16 cellular contexts compared by ENCODE assay signal in the genomic region with DNA sequence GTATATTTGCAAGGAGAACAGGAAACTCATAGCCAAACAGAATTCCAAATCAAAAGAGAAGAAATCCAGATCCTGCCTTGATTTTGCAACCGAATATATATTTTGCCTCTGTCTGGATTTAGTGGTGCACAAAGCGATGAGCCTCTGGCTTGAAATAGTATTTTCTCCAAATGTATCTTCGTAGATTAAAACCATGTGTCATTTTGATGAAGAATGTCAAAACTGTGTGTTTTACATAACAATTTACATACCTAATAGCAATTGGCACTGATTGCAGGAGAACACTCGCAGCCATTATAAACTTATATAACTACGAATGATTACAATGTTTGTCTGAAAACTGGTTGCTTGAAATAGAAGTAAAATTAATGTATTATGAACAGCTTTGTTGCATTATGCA.
DNase-seq lines count a peak whose midpoint lies in the region; ATAC-seq and TF ChIP-seq lines count a peak whose summit lies in the region.
"Had no signal": no experiment of that assay in that cellular context is flagged by ENCODE, and none has a peak within 500 bp of the region (broad histone marks: within the 10 kb centered on the region; RNA-seq: fewer than 3 reads in every experiment).

No MANE protein-coding gene starts in this region.

- TF ChIP-seq CTCF in heart left ventricle (IDR thresholded peaks at IDR 0.05) (no peak), colonic mucosa (IDR thresholded peaks at IDR 0.05) (no peak), neural cell (IDR thresholded peaks at IDR 0.05; ENCODE audit: poor library complexity, severe bottlenecking) (no peak), transverse colon (IDR thresholded peaks at IDR 0.05) (no peak)

- in situ Hi-C loops in transverse colon (cut with MboI; ENCODE audit: low pct_ligation_motif_present in 1 of 4, low pct_unique_long_range_greater_than_20kb in 1 of 4, low sequenced_read_pairs in 3 of 4) = no loop called here

- H3K9me2 ChIP-seq in neural cell (ENCODE audit: insufficient read depth, low read length) = no peaks in the 10 kb centered on the region

- no peak overlapping the region for H3K9ac ChIP-seq in colonic mucosa (ENCODE audit: low read depth in 2 of 2, low read length in 2 of 2)
- H3K9ac ChIP-seq in neural cell (ENCODE audit: low read length) = peak overlapping the region; percentile 13

- H3K4me1 ChIP-seq in heart left ventricle (peaks cover 25 to 100% (median 83%) of the 10 kb centered on the region in 12 donors), colonic mucosa (no peaks in the 10 kb centered on the region), transverse colon (peaks cover 21 to 89% (median 58%) of the 10 kb centered on the region in 4 donors)

- H3K79me2 ChIP-seq in neural cell (replicated peaks; ENCODE audit: insufficient read depth, low read length) = no peaks in the 10 kb centered on the region

- H3K27ac ChIP-seq in heart left ventricle = peak overlapping the region; percentile 80 to 98 (median 93)
- peak overlapping the region; percentile 52 for H3K27ac ChIP-seq in colonic mucosa
- H3K27ac ChIP-seq in neural cell (ENCODE audit: low read length) = peak overlapping the region; percentile 61
- peak overlapping the region; percentile 69 to 91 (median 82) for H3K27ac ChIP-seq in transverse colon
- H3K27ac ChIP-seq: SJSA1 had no signal

- TF ChIP-seq EP300 in neural cell (conservative IDR thresholded peaks at IDR 0.05; ENCODE audit: poor library complexity, severe bottlenecking) (no peak), transverse colon (IDR thresholded peaks at IDR 0.05; ENCODE audit: low read depth) (no peak)

- intact Hi-C loops in heart left ventricle (cut with DNase I) (loop anchor here in 1 of 10 donors (5.0 kb wide), 1 partner anchor 39 kb away; no protein-coding TSS in a partner anchor), left cardiac atrium (cut with DNase I) (no loop called here), colonic mucosa (cut with DNase I) (no loop called here), transverse colon (cut with DNase I; ENCODE audit: low total_unique reads) (no loop called here)

- peak overlapping the region in 7 of 12 donors; percentile 2 to 32 (median 15) for H3K4me3 ChIP-seq in heart left ventricle
- no peak overlapping the region for H3K4me3 ChIP-seq in colonic mucosa
- H3K4me3 ChIP-seq in neural cell (ENCODE audit: low read length) = no peak overlapping the region
- H3K4me3 ChIP-seq in transverse colon = no peak overlapping the region
- H3K4me3 ChIP-seq: SJSA1 had no signal

- no peaks in the 10 kb centered on the region for H4K20me1 ChIP-seq in neural cell (ENCODE audit: insufficient read depth)

- no peaks in the 10 kb centered on the region for H3K27me3 ChIP-seq in heart left ventricle
- H3K27me3 ChIP-seq in colonic mucosa = no peaks in the 10 kb centered on the region
- no peaks in the 10 kb centered on the region for H3K27me3 ChIP-seq in neural cell (ENCODE audit: insufficient read depth, low read depth, low read length)
- H3K27me3 ChIP-seq in transverse colon = no peaks in the 10 kb centered on the region
- H3K27me3 ChIP-seq: SJSA1 had no signal

- TF ChIP-seq POLR2A in heart left ventricle (IDR thresholded peaks at IDR 0.05) (no peak), transverse colon (IDR thresholded peaks at IDR 0.05) (no peak)

- H3K9me3 ChIP-seq in heart left ventricle (no peaks in the 10 kb centered on the region), colonic mucosa (no peaks in the 10 kb centered on the region), neural cell (ENCODE audit: low read length) (no peaks in the 10 kb centered on the region), transverse colon (no peaks in the 10 kb centered on the region)
- H3K9me3 ChIP-seq: SJSA1 had no signal

- H3K4me2 ChIP-seq in neural cell (ENCODE audit: low read length) = no peak overlapping the region

- TF ChIP-seq RAD21 in neural cell (conservative IDR thresholded peaks at IDR 0.05) = no peak

- ATAC-seq in heart left ventricle (no peak), left cardiac atrium (no peak), HG03135 (IDR thresholded peaks at IDR 0.05; ENCODE audit: unreplicated experiment) (no peak)

- peaks cover 0 to 67% (median 44%) of the 10 kb centered on the region in 9 donors for H3K36me3 ChIP-seq in heart left ventricle
- H3K36me3 ChIP-seq in colonic mucosa = no peaks in the 10 kb centered on the region
- H3K36me3 ChIP-seq in neural cell (ENCODE audit: insufficient read depth, low read length) = no peaks in the 10 kb centered on the region
- peaks cover 0 to 7% (median 2%) of the 10 kb centered on the region in 4 donors for H3K36me3 ChIP-seq in transverse colon

- no peaks in the 10 kb centered on the region for H3F3A ChIP-seq in neural cell (ENCODE audit: insufficient read depth, low read length, poor library complexity, severe bottlenecking)

- no peak overlapping the region for H2AFZ ChIP-seq in neural cell (ENCODE audit: low read depth, low read length)

- DNase-seq in heart left ventricle = no peak
- no peak for DNase-seq in left cardiac atrium
- no peak for DNase-seq in colonic mucosa
- no peak for DNase-seq in transverse colon
- DNase-seq in cerebellum (ENCODE audit: low spot score) = no peak
- no peak for DNase-seq in ecto neural progenitor cell (ENCODE audit: low spot score)
- DNase-seq: activated CD4-positive, CD25-positive, alpha-beta regulatory T cell treated with anti-CD3 and anti-CD28 coated beads, Interleukin-2, amount 50 U/mL, for 72 hours; activated naive CD4-positive, alpha-beta T cell treated with anti-CD3 and anti-CD28 coated beads, Interleukin-2, amount 10 ng/mL, durations not matched to agents 7 days and 5 days; GF-D8; hypothalamus; NCI-H1092; NCI-H510A; stimulated activated CD8-positive, alpha-beta memory T cell treated with anti-CD3 and anti-CD28 coated beads, Interleukin-4, amount 100 ng/mL, for 48 hours had no signal

- 55 to 64% (median 58%) methylated on average over 5 of the region's 5 CpGs for WGBS in heart left ventricle, 4 donors
- WGBS in transverse colon (ENCODE audit: low coverage in 1 of 2), 2 donors = 42 to 57% methylated on average over 5 of the region's 5 CpGs

TF ChIP-seq in neural cell, 6 proteins besides CTCF, POLR2A, EP300 and RAD21:
- TF ChIP-seq TAF1 (IDR thresholded peaks at IDR 0.05; ENCODE audit: low read depth) = no peak
- no peak for TF ChIP-seq SMC3 (conservative IDR thresholded peaks at IDR 0.05; ENCODE audit: poor library complexity)
- TF ChIP-seq, protein P1, sequence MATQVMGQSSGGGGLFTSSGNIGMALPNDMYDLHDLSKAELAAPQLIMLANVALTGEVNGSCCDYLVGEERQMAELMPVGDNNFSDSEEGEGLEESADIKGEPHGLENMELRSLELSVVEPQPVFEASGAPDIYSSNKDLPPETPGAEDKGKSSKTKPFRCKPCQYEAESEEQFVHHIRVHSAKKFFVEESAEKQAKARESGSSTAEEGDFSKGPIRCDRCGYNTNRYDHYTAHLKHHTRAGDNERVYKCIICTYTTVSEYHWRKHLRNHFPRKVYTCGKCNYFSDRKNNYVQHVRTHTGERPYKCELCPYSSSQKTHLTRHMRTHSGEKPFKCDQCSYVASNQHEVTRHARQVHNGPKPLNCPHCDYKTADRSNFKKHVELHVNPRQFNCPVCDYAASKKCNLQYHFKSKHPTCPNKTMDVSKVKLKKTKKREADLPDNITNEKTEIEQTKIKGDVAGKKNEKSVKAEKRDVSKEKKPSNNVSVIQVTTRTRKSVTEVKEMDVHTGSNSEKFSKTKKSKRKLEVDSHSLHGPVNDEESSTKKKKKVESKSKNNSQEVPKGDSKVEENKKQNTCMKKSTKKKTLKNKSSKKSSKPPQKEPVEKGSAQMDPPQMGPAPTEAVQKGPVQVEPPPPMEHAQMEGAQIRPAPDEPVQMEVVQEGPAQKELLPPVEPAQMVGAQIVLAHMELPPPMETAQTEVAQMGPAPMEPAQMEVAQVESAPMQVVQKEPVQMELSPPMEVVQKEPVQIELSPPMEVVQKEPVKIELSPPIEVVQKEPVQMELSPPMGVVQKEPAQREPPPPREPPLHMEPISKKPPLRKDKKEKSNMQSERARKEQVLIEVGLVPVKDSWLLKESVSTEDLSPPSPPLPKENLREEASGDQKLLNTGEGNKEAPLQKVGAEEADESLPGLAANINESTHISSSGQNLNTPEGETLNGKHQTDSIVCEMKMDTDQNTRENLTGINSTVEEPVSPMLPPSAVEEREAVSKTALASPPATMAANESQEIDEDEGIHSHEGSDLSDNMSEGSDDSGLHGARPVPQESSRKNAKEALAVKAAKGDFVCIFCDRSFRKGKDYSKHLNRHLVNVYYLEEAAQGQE (IDR thresholded peaks at IDR 0.05; ENCODE audit: borderline replicate concordance) = no peak
- TF ChIP-seq EZH2 (IDR thresholded peaks at IDR 0.05; ENCODE audit: borderline replicate concordance, insufficient read depth, low read length, poor library complexity, severe bottlenecking) = no peak
- TF ChIP-seq POLR2AphosphoS5 (IDR thresholded peaks at IDR 0.05) = no peak
- TF ChIP-seq MXI1 (conservative IDR thresholded peaks at IDR 0.05; ENCODE audit: poor library complexity, severe bottlenecking) = no peak

Comparison
In these comparisons a context has a peak if more than half of its experiments do, and no peak if none do; other contexts are left out.
1. H3K4me3 ChIP-seq: peak in heart left ventricle (7 of 12); none in colonic mucosa (single experiment), neural cell (single experiment) and transverse colon (0 of 4).
2. Peak in every context shown above with its lines, with median percentiles within 50 percentile points of each other: H3K27ac ChIP-seq.